11 cellular contexts compared by ENCODE assay signal in genomic region chr11:45896392-45897068, GRCh38. TPM values are rescaled to one million over a fixed set of nuclear protein-coding genes. Genes with fewer than 3 reads are reported as not detected.
DNase-seq lines count a peak whose midpoint lies in the region; ATAC-seq lines count a peak whose summit lies in the region.
"Had no signal": no experiment of that assay in that cellular context is flagged by ENCODE, and none has a peak within 500 bp of the region (broad histone marks: within the 10 kb centered on the region; RNA-seq: fewer than 3 reads in every experiment).

No MANE protein-coding gene starts in this region.

- H3K27me3 ChIP-seq in SJCRH30: peaks cover 10% of the 10 kb centered on the region; the same call in 1 of the 2 replicates
- peaks cover 38% of the 10 kb centered on the region for H3K27me3 ChIP-seq in mucosa of stomach (ENCODE audit: control insufficient read depth, insufficient read depth, low read length)

- H3K4me3 ChIP-seq in SJCRH30 (no peak overlapping the region; the same call in 1 of the 2 replicates), mucosa of stomach (ENCODE audit: low read length) (no peak overlapping the region)

- DNase-seq in DMS79 (lab: John Stamatoyannopoulos, UW) (peak; percentile 55), NCI-H1930 (lab: John Stamatoyannopoulos, UW) (peak; percentile 75 to 76), SJCRH30 (peak; percentile 85 to 88), middle frontal gyrus (ENCODE audit: extremely low spot score, low spot score) (no peak), epidermal melanocyte (ENCODE audit: insufficient read length, low spot score) (no peak)
- DNase-seq in stimulated activated CD4-positive, alpha-beta T cell treated with anti-CD3 and anti-CD28 coated beads, Interleukin-4, amount 100 ng/mL, for 1 hour: no peak
- DNase-seq: activated CD8-positive, alpha-beta memory T cell treated with anti-CD3 and anti-CD28 coated beads for 24 hours; left ventricle myocardium superior had no signal

- no peak for ATAC-seq in GM18520 (IDR thresholded peaks at IDR 0.05; ENCODE audit: unreplicated experiment)
- ATAC-seq: left ventricle myocardium superior, right cardiac atrium had no signal

- H3K4me1 ChIP-seq in SJCRH30: peaks cover 30% of the 10 kb centered on the region
- H3K4me1 ChIP-seq in mucosa of stomach (ENCODE audit: control insufficient read depth, insufficient read depth, low read length): peaks cover 10% of the 10 kb centered on the region

- no peaks in the 10 kb centered on the region for H3K36me3 ChIP-seq in SJCRH30
- no peaks in the 10 kb centered on the region for H3K36me3 ChIP-seq in mucosa of stomach (ENCODE audit: control insufficient read depth, insufficient read depth, low read length)

- no peak overlapping the region for H3K27ac ChIP-seq in SJCRH30

- H3K9ac ChIP-seq in mucosa of stomach (ENCODE audit: low read length): peak overlapping the region; percentile 15

- no peaks in the 10 kb centered on the region for H3K9me3 ChIP-seq in SJCRH30 (replicated peaks)
- H3K9me3 ChIP-seq in mucosa of stomach (ENCODE audit: control insufficient read depth, low read length): no peaks in the 10 kb centered on the region

RNA-seq across cellular contexts. Expression of gene FREY1, which starts 10.5 kb away (rescaled TPM):
- total RNA-seq in SJCRH30 (2014; rRNA removed; shearing (Covaris generic)): 1.8 and 2.1 TPM in 2 replicates

RNA-seq across cellular contexts. Expression of gene MAPK8IP1, which starts 11.1 kb away (rescaled TPM):
- 9.2 and 14.2 TPM in 2 replicates for total RNA-seq in SJCRH30 (2014; rRNA removed; shearing (Covaris generic))

RNA-seq across cellular contexts. Expression of gene PEX16, which starts 21.1 kb away (rescaled TPM):
- total RNA-seq in SJCRH30 (2014; rRNA removed; shearing (Covaris generic)): 10.7 and 11.0 TPM in 2 replicates

RNA-seq across cellular contexts. Expression of gene LARGE2, which starts 25.9 kb away (rescaled TPM):
- 0.06 TPM in 1 of 2 replicates, not detected in the other for total RNA-seq in SJCRH30 (2014; rRNA removed; shearing (Covaris generic))
- total RNA-seq: left ventricle myocardium superior had no signal

RNA-seq across cellular contexts. Expression of gene CRY2, which starts 49.3 kb away (rescaled TPM):
- 9.6 and 10.3 TPM in 2 replicates for total RNA-seq in SJCRH30 (2014; rRNA removed; shearing (Covaris generic))

Comparison
In these comparisons a context has a peak if more than half of its experiments do, and no peak if none do; other contexts are left out.
1. DNase-seq: peak in DMS79 (single experiment), NCI-H1930 (2 of 2) and SJCRH30 (2 of 2); none in stimulated activated CD4-positive, alpha-beta T cell treated with anti-CD3 and anti-CD28 coated beads, Interleukin-4, amount 100 ng/mL, for 1 hour (single experiment), middle frontal gyrus (single experiment) and epidermal melanocyte (single experiment).